Comparison of ENCODE assay signal across 21 cellular contexts in genomic region chr16:58264007-58264406, GRCh38. TPM values are rescaled to one million over a fixed set of nuclear protein-coding genes. Genes with fewer than 3 reads are reported as not detected.
A peak's percentile ranks its signal among the peaks of the same experiment; 100 is the strongest.
DNase-seq lines count a peak whose midpoint lies in the region; TF ChIP-seq lines count a peak whose summit lies in the region.
"Had no signal": no experiment of that assay in that cellular context is flagged by ENCODE, and none has a peak within 500 bp of the region (broad histone marks: within the 10 kb centered on the region; RNA-seq: fewer than 3 reads in every experiment).

No MANE protein-coding gene starts in this region.

- H2AFZ ChIP-seq in Loucy (ENCODE audit: low read length) (peak overlapping the region; percentile 87; the same call in 1 of the 2 replicates), trophoblast cell (ENCODE audit: insufficient read depth, low read length, poor library complexity) (no peak overlapping the region)

- H3K27me3 ChIP-seq in CD8-positive, alpha-beta memory T cell (ENCODE audit: insufficient read depth, low read length, poor library complexity, severe bottlenecking), result no peaks in the 10 kb centered on the region
- H3K27me3 ChIP-seq in Loucy (ENCODE audit: insufficient read depth, low read length, poor library complexity, severe bottlenecking) (peaks cover 8% of the 10 kb centered on the region), endodermal cell (ENCODE audit: control insufficient read depth, insufficient read depth, low read length, poor library complexity, severe bottlenecking) (no peaks in the 10 kb centered on the region), trophoblast cell (ENCODE audit: insufficient read depth, low read length) (no peaks in the 10 kb centered on the region)

- H3K4me1 Mint-ChIP-seq in CD8-positive, alpha-beta memory T cell, result peaks cover 6 to 9% (median 8%) of the 10 kb centered on the region in 3 donors
- H3K4me1 Mint-ChIP-seq in endodermal cell, result peaks cover 5% of the 10 kb centered on the region

- peak overlapping the region; percentile 11 for H3K9ac ChIP-seq in Loucy (ENCODE audit: low read depth, low read length, poor library complexity, severe bottlenecking)
- no peak overlapping the region for H3K9ac ChIP-seq in endodermal cell (ENCODE audit: extremely low read depth, low read length, poor library complexity, severe bottlenecking)
- no peak overlapping the region for H3K9ac ChIP-seq in trophoblast cell (ENCODE audit: low read length)

- H3K4me1 ChIP-seq in CD8-positive, alpha-beta memory T cell (ENCODE audit: insufficient read depth, low read length), result no peaks in the 10 kb centered on the region
- H3K4me1 ChIP-seq in Loucy (ENCODE audit: insufficient read depth, low read length, poor library complexity, severe bottlenecking) (peaks cover 22% of the 10 kb centered on the region), endodermal cell (ENCODE audit: control insufficient read depth, insufficient read depth, low read length) (no peaks in the 10 kb centered on the region), trophoblast cell (ENCODE audit: control insufficient read depth in 1 of 2, insufficient read depth in 2 of 2, low read length in 2 of 2) (peaks cover 11 to 15% of the 10 kb centered on the region in 2 experiments)

- H3K23ac ChIP-seq in trophoblast cell (ENCODE audit: low read length), result no peak overlapping the region

- no peak overlapping the region for H2BK120ac ChIP-seq in trophoblast cell (ENCODE audit: insufficient read depth, low read length, poor library complexity)

- H3K79me2 ChIP-seq in Loucy (ENCODE audit: insufficient read depth, low read length) (no peaks in the 10 kb centered on the region), trophoblast cell (ENCODE audit: control insufficient read depth, insufficient read depth, low read length, poor library complexity) (no peaks in the 10 kb centered on the region)

- H2BK5ac ChIP-seq in trophoblast cell (ENCODE audit: low read depth, low read length, poor library complexity), result no peak overlapping the region

- H3K14ac ChIP-seq in trophoblast cell (ENCODE audit: low read length), result no peak overlapping the region

- no peak overlapping the region for H3K4me3 Mint-ChIP-seq in CD8-positive, alpha-beta memory T cell
- H3K4me3 Mint-ChIP-seq in endodermal cell, result no peak overlapping the region
- H3K4me3 Mint-ChIP-seq: CD4-positive, CD25-positive, alpha-beta regulatory T cell had no signal

- peak overlapping the region; percentile 38 for H3K27ac ChIP-seq in CD8-positive, alpha-beta memory T cell (ENCODE audit: low read depth, low read length)
- no peak overlapping the region for H3K27ac ChIP-seq in endodermal cell (ENCODE audit: low read depth, low read length)
- no peak overlapping the region for H3K27ac ChIP-seq in trophoblast cell (ENCODE audit: low read depth, low read length)

- no peaks in the 10 kb centered on the region for H3K36me3 ChIP-seq in CD8-positive, alpha-beta memory T cell (ENCODE audit: insufficient read depth, low read length)
- H3K36me3 ChIP-seq in Loucy (ENCODE audit: insufficient read depth, low read length) (no peaks in the 10 kb centered on the region), endodermal cell (ENCODE audit: control insufficient read depth, insufficient read depth, low read length) (no peaks in the 10 kb centered on the region), trophoblast cell (ENCODE audit: control insufficient read depth in 1 of 2, insufficient read depth in 2 of 2, low read length in 2 of 2) (no peaks in the 10 kb centered on the region)

- no peak overlapping the region for H3K18ac ChIP-seq in trophoblast cell (ENCODE audit: low read length)

- no peaks in the 10 kb centered on the region for H3K9me3 Mint-ChIP-seq in CD8-positive, alpha-beta memory T cell
- H3K9me3 Mint-ChIP-seq in endodermal cell, result no peaks in the 10 kb centered on the region
- H3K9me3 Mint-ChIP-seq: CD4-positive, CD25-positive, alpha-beta regulatory T cell had no signal

- no peak overlapping the region for H3K4me3 ChIP-seq in CD8-positive, alpha-beta memory T cell (ENCODE audit: low read length)
- H3K4me3 ChIP-seq in Loucy (ENCODE audit: low read length, poor library complexity, severe bottlenecking) (no peak overlapping the region), endodermal cell (ENCODE audit: low read length) (no peak overlapping the region), trophoblast cell (ENCODE audit: low read depth, low read length) (no peak overlapping the region)

- WGBS in endodermal cell (ENCODE audit: insufficient coverage in 1 of 2, insufficient read length in 1 of 2), 2 experiments, result 85 to 94% methylated on average over 2 of the region's 2 CpGs
- no CpG with 5 or more reads among the region's 2 CpGs for WGBS in trophoblast cell (ENCODE audit: extremely low coverage, insufficient coverage, insufficient read length)

- H3K4me2 ChIP-seq in Loucy (ENCODE audit: low read depth, low read length, poor library complexity, severe bottlenecking) (no peak overlapping the region), trophoblast cell (ENCODE audit: low read length) (no peak overlapping the region)

- peaks cover 6% of the 10 kb centered on the region for H3K79me1 ChIP-seq in trophoblast cell (ENCODE audit: low read length)

- H3K27me3 Mint-ChIP-seq in CD8-positive, alpha-beta memory T cell, result peaks cover 2 to 8% of the 10 kb centered on the region in 2 donors
- H3K27me3 Mint-ChIP-seq in endodermal cell (ENCODE audit: insufficient read depth), result no peaks in the 10 kb centered on the region
- H3K27me3 Mint-ChIP-seq: CD4-positive, CD25-positive, alpha-beta regulatory T cell had no signal

- H2AK5ac ChIP-seq in trophoblast cell (ENCODE audit: low read length), result no peak overlapping the region

- H3K9me3 ChIP-seq in CD8-positive, alpha-beta memory T cell (ENCODE audit: low read length), result no peaks in the 10 kb centered on the region
- H3K9me3 ChIP-seq in Loucy (ENCODE audit: insufficient read depth, low read depth, low read length) (no peaks in the 10 kb centered on the region), endodermal cell (ENCODE audit: control insufficient read depth, low read length) (no peaks in the 10 kb centered on the region), trophoblast cell (ENCODE audit: insufficient read depth, low read depth, low read length) (no peaks in the 10 kb centered on the region)
- H3K9me3 ChIP-seq: Caco-2 had no signal

- H2BK12ac ChIP-seq in trophoblast cell (ENCODE audit: low read length), result no peak overlapping the region

- POLR2A ChIA-PET in CD8-positive, alpha-beta memory T cell (lab: Charles Lee), result no interaction called here

- no peaks in the 10 kb centered on the region for H3F3A ChIP-seq in Loucy (ENCODE audit: low read depth)

- H4K8ac ChIP-seq in trophoblast cell (ENCODE audit: low read depth, low read length), result no peak overlapping the region

- H3K9me2 ChIP-seq in Loucy (replicated peaks; ENCODE audit: low read depth, low read length), result no peaks in the 10 kb centered on the region

- no peak overlapping the region for H3K4ac ChIP-seq in trophoblast cell (ENCODE audit: low read depth, low read length)

- H3K36me3 Mint-ChIP-seq in CD8-positive, alpha-beta memory T cell, result no peaks in the 10 kb centered on the region
- peaks cover 20% of the 10 kb centered on the region for H3K36me3 Mint-ChIP-seq in endodermal cell (ENCODE audit: low read depth)
- H3K36me3 Mint-ChIP-seq: CD4-positive, CD25-positive, alpha-beta regulatory T cell had no signal

- H3K27ac Mint-ChIP-seq in CD8-positive, alpha-beta memory T cell, result peak overlapping the region in 1 of 8 donors; percentile 15
- peak overlapping the region; percentile 28 for H3K27ac Mint-ChIP-seq in endodermal cell
- H3K27ac Mint-ChIP-seq: CD4-positive, CD25-positive, alpha-beta regulatory T cell had no signal

- H4K20me1 ChIP-seq in Loucy (ENCODE audit: insufficient read depth, low read length, poor library complexity, severe bottlenecking), result no peaks in the 10 kb centered on the region

- no peak for TF ChIP-seq CTCF in Loucy (conservative IDR thresholded peaks at IDR 0.05; ENCODE audit: low read length)
- no peak for TF ChIP-seq CTCF in endodermal cell (conservative IDR thresholded peaks at IDR 0.05)

- CTCF ChIA-PET in CD8-positive, alpha-beta memory T cell (lab: Charles Lee), result no interaction called here

- no peak for DNase-seq in CD8-positive, alpha-beta memory T cell
- DNase-seq in endodermal cell, result no peak
- peak in 1 of 2 donors; percentile 40 for DNase-seq in trophoblast cell
- no peak for DNase-seq in LoVo (ENCODE audit: low spot score)
- DNase-seq in UCSD-AML1 (lab: John Stamatoyannopoulos, UW; ENCODE audit: unreplicated experiment), result no peak
- DNase-seq in epidermal melanocyte (ENCODE audit: insufficient read length, low spot score), result no peak
- DNase-seq: Caco-2; CD4-positive, CD25-positive, alpha-beta regulatory T cell; DMS 273 treated with DMSO at 0.1 percent for 48 hours; DMS79 treated with DMSO at 0.1 percent for 48 hours; KBM-7; MV-4-11; NCI-H1105 treated with DMSO at 0.1 percent for 48 hours; NCI-H2029 treated with DMSO at 0.1 percent for 48 hours; NCI-H524 treated with DMSO at 0.1 percent for 48 hours; SHP77 had no signal

- no peak overlapping the region for H4K12ac ChIP-seq in trophoblast cell (ENCODE audit: low read depth, low read length)

- H4K91ac ChIP-seq in trophoblast cell (ENCODE audit: low read depth, low read length), result peak overlapping the region; percentile 38

RNA-seq across cellular contexts. Expression of gene PRSS54, which starts 30.8 kb away (rescaled TPM):
- not detected for total RNA-seq in CD8-positive, alpha-beta memory T cell
- not detected for polyA plus RNA-seq in CD8-positive, alpha-beta memory T cell
- total RNA-seq in endodermal cell, result not detected
- polyA plus RNA-seq in endodermal cell (2013, experiment 1 of 2), result not detected
- polyA plus RNA-seq in endodermal cell (2013, experiment 2 of 2), result not detected
- polyA plus RNA-seq in trophoblast cell (2013), result not detected in 2 replicates
- total RNA-seq: A673; Caco-2; CD4-positive, CD25-positive, alpha-beta regulatory T cell; H1; RPMI7951 had no signal
- polyA plus RNA-seq: BJ; CD4-positive, CD25-positive, alpha-beta regulatory T cell; H1 had no signal
